ENCODE assay signal across 14 cellular contexts in genomic region chr3:32992310-32992686, GRCh38. TPM values are rescaled to one million over a fixed set of nuclear protein-coding genes. Genes with fewer than 3 reads are reported as not detected.
A peak's percentile ranks its signal among the peaks of the same experiment; 100 is the strongest.
DNase-seq lines count a peak whose midpoint lies in the region; ATAC-seq, FAIRE-seq and TF ChIP-seq lines count a peak whose summit lies in the region.
"Had no signal": no experiment of that assay in that cellular context is flagged by ENCODE, and none has a peak within 500 bp of the region (broad histone marks: within the 10 kb centered on the region; RNA-seq: fewer than 3 reads in every experiment).

No MANE protein-coding gene starts in this region.

- no peak for FAIRE-seq in H54 (lab: Jason Lieb, UNC)

- intact Hi-C loops in sigmoid colon (cut with DNase I), result no loop called here

- no peak for TF ChIP-seq CTCF in sigmoid colon (IDR thresholded peaks at IDR 0.05)

- TF ChIP-seq EP300 in sigmoid colon (IDR thresholded peaks at IDR 0.05), result no peak

- peak overlapping the region; percentile 61 to 90 (median 72) for H3K4me3 Mint-ChIP-seq in CD4-positive, CD25-positive, alpha-beta regulatory T cell

- H3K9me3 ChIP-seq in CD4-positive, CD25-positive, alpha-beta regulatory T cell (ENCODE audit: control insufficient read depth in 2 of 2, low read length in 2 of 2), result no peaks in the 10 kb centered on the region
- H3K9me3 ChIP-seq in SJCRH30 (replicated peaks) (no peaks in the 10 kb centered on the region), sigmoid colon (no peaks in the 10 kb centered on the region)
- H3K9me3 ChIP-seq: HAP-1, mucosa of descending colon, prostate gland had no signal

- peaks cover 81% of the 10 kb centered on the region for H3K4me1 ChIP-seq in CD4-positive, CD25-positive, alpha-beta regulatory T cell (ENCODE audit: control insufficient read depth, insufficient read depth, low read length, poor library complexity, severe bottlenecking)
- H3K4me1 ChIP-seq in SJCRH30 (no peaks in the 10 kb centered on the region), sigmoid colon (no peaks in the 10 kb centered on the region)
- H3K4me1 ChIP-seq: prostate gland had no signal

- H3K27ac ChIP-seq in CD4-positive, CD25-positive, alpha-beta regulatory T cell (ENCODE audit: insufficient read depth, low read length, poor library complexity, severe bottlenecking), result peak overlapping the region; percentile 84
- H3K27ac ChIP-seq in SJCRH30, result peak overlapping the region; percentile 20; the same call in 1 of the 2 replicates
- H3K27ac ChIP-seq in sigmoid colon, result no peak overlapping the region
- H3K27ac ChIP-seq: HL-60, prostate gland had no signal

- TF ChIP-seq POLR2A in sigmoid colon (IDR thresholded peaks at IDR 0.05) (no peak), H54 (IDR thresholded peaks at IDR 0.05; ENCODE audit: low read depth, low read length) (no peak)

- H3K9me3 Mint-ChIP-seq in CD4-positive, CD25-positive, alpha-beta regulatory T cell, result no peaks in the 10 kb centered on the region

- no peaks in the 10 kb centered on the region for H3K27me3 Mint-ChIP-seq in CD4-positive, CD25-positive, alpha-beta regulatory T cell

- ATAC-seq in CD4-positive, CD25-positive, alpha-beta regulatory T cell (ENCODE audit: low read depth in 2 of 2), result no peak
- ATAC-seq in GM18909 (IDR thresholded peaks at IDR 0.05; ENCODE audit: poor library complexity, unreplicated experiment), result peak; percentile 10
- peak; percentile 9 for ATAC-seq in HG02678 (IDR thresholded peaks at IDR 0.05; ENCODE audit: unreplicated experiment)
- ATAC-seq: mucosa of descending colon had no signal

- H3K27ac Mint-ChIP-seq in CD4-positive, CD25-positive, alpha-beta regulatory T cell, result peak overlapping the region; percentile 44 to 91 (median 82)

- no peak for DNase-seq in CD4-positive, CD25-positive, alpha-beta regulatory T cell
- DNase-seq in SJCRH30 (no peak), mesenteric fat pad (ENCODE audit: low spot score) (no peak), sigmoid colon (no peak), DMS53 (lab: John Stamatoyannopoulos, UW) (no peak), H54 (ENCODE audit: insufficient read length, low spot score) (no peak)
- DNase-seq: DMS79 treated with DMSO at 0.1 percent for 48 hours, mucosa of descending colon, OCI-M1 had no signal

- H3K36me3 ChIP-seq in CD4-positive, CD25-positive, alpha-beta regulatory T cell (ENCODE audit: control insufficient read depth, insufficient read depth, low read length), result no peaks in the 10 kb centered on the region
- no peaks in the 10 kb centered on the region for H3K36me3 ChIP-seq in SJCRH30
- peaks cover 0 to 7% (median 0%) of the 10 kb centered on the region in 4 donors for H3K36me3 ChIP-seq in sigmoid colon
- H3K36me3 ChIP-seq: HAP-1, prostate gland had no signal

- H3K4me1 Mint-ChIP-seq in CD4-positive, CD25-positive, alpha-beta regulatory T cell, result peaks cover 36 to 85% (median 60%) of the 10 kb centered on the region in 4 donors

- H3K36me3 Mint-ChIP-seq in CD4-positive, CD25-positive, alpha-beta regulatory T cell, result peaks cover 14% of the 10 kb centered on the region

- H3K27me3 ChIP-seq in CD4-positive, CD25-positive, alpha-beta regulatory T cell (ENCODE audit: control insufficient read depth, insufficient read depth, low read length), result no peaks in the 10 kb centered on the region
- H3K27me3 ChIP-seq in SJCRH30, result no peaks in the 10 kb centered on the region
- H3K27me3 ChIP-seq in sigmoid colon, result no peaks in the 10 kb centered on the region

- WGBS in sigmoid colon, 2 donors, result 89 to 90% methylated on average over 3 of the region's 3 CpGs

- peak overlapping the region; percentile 67 for H3K4me3 ChIP-seq in CD4-positive, CD25-positive, alpha-beta regulatory T cell (ENCODE audit: low read depth, low read length)
- no peak overlapping the region for H3K4me3 ChIP-seq in SJCRH30
- H3K4me3 ChIP-seq in sigmoid colon, result no peak overlapping the region
- H3K4me3 ChIP-seq: HAP-1, mucosa of descending colon, prostate gland had no signal

RNA-seq across cellular contexts. Expression of gene CCR4, which starts 40.9 kb away (rescaled TPM):
- 366 TPM for total RNA-seq in CD4-positive, CD25-positive, alpha-beta regulatory T cell
- 100 to 1,000 TPM in 1 of 4 donors, 10 to 100 TPM in 3; 80.8 to 109 (median 93.6) TPM for polyA plus RNA-seq in CD4-positive, CD25-positive, alpha-beta regulatory T cell
- total RNA-seq in SJCRH30 (2014; rRNA removed; shearing (Covaris generic)), result not detected in 2 replicates
- total RNA-seq in mesenteric fat pad (0.48 TPM), sigmoid colon (under 1 TPM in 1 of 4 donors, not detected in 3; 0.16 TPM)
- 1 to 10 TPM in 1 of 3 donors, not detected in 2; 3.1 TPM for polyA plus RNA-seq in sigmoid colon

Comparison
In these comparisons a context has a peak if more than half of its experiments do, and no peak if none do; other contexts are left out.
1. ATAC-seq: peak in GM18909 (single experiment) and HG02678 (single experiment); none in CD4-positive, CD25-positive, alpha-beta regulatory T cell (0 of 2).
2. H3K27ac ChIP-seq: peak in CD4-positive, CD25-positive, alpha-beta regulatory T cell (single experiment) and SJCRH30 (single experiment); none in sigmoid colon (0 of 4).
3. RNA of gene CCR4, which starts 40.9 kb away (total RNA-seq): 366 TPM in CD4-positive, CD25-positive, alpha-beta regulatory T cell (single experiment); 0.48 TPM in mesenteric fat pad (single experiment), not detected in SJCRH30 and 0.16 TPM in sigmoid colon; every median in the first group is over 100 times any median in the second.